ENCODE assay signal across 8 cellular contexts in genomic region chr2:219571311-219572236, GRCh38. TPM values are rescaled to one million over a fixed set of nuclear protein-coding genes. Genes with fewer than 3 reads are reported as not detected.
DNase-seq lines count a peak whose midpoint lies in the region; ATAC-seq and TF ChIP-seq lines count a peak whose summit lies in the region.

Gene OBSL1, minus strand, starts transcription at chr2:219571539. Its CDS starts 307 bp downstream, at chr2:219571232.

- TF ChIP-seq POLR2A in stomach (IDR thresholded peaks at IDR 0.05): no peak

- H3K4me1 ChIP-seq in liver (ENCODE audit: control insufficient read depth in 4 of 4, insufficient read depth in 4 of 4, low read length in 3 of 4): peaks cover 4 to 15% (median 6%) of the 10 kb centered on the region in 4 donors
- peaks cover 8 to 23% (median 22%) of the 10 kb centered on the region in 4 donors for H3K4me1 ChIP-seq in stomach

- no peak for TF ChIP-seq RAD21 in liver (IDR thresholded peaks at IDR 0.05)

- no peaks in the 10 kb centered on the region for H3K9me3 Mint-ChIP-seq in effector memory CD8-positive, alpha-beta T cell

- 8% methylated on average over 42 of the region's 42 CpGs for WGBS in liver
- 5 to 18% (median 12%) methylated on average over 13 to 42 of the region's 42 CpGs for WGBS in stomach, 5 donors

- H3K4me1 Mint-ChIP-seq in effector memory CD8-positive, alpha-beta T cell (ENCODE audit: low read depth in 2 of 2): no peaks in the 10 kb centered on the region

- no peaks in the 10 kb centered on the region for H3K36me3 Mint-ChIP-seq in effector memory CD8-positive, alpha-beta T cell (ENCODE audit: insufficient read depth)

- DNase-seq in CMK (ENCODE audit: low read depth): peak; percentile 91
- peak; percentile 75 for DNase-seq in KBM-7
- DNase-seq in SHP77 treated with DMSO at 0.1 percent for 48 hours (lab: John Stamatoyannopoulos, UW): peak; percentile 90
- DNase-seq in effector memory CD8-positive, alpha-beta T cell: no peak
- DNase-seq in stomach: peak; percentile 63
- no peak for DNase-seq in superior temporal gyrus (ENCODE audit: extremely low spot score)
- DNase-seq in activated effector memory CD4-positive, alpha-beta T cell treated with Interleukin-2 at 50 U/mL for 16 hours: no peak

- ATAC-seq in effector memory CD8-positive, alpha-beta T cell (replicated peaks): peak; percentile 40

- no peak within 1 kb of the TSS for H3K27ac Mint-ChIP-seq in effector memory CD8-positive, alpha-beta T cell

- peak within 1 kb of the TSS; percentile 37 to 48 for H3K9ac ChIP-seq in liver (ENCODE audit: low read depth in 1 of 2, low read length in 2 of 2)

- H3K4me3 Mint-ChIP-seq in effector memory CD8-positive, alpha-beta T cell: peak within 1 kb of the TSS; percentile 0 to 53

- intact Hi-C loops in stomach (cut with DNase I; ENCODE audit: low total_unique reads): no loop called here

- in situ Hi-C loops in KBM-7 (cut with MboI; ENCODE audit: low pct_unique_long_range_greater_than_20kb, low sequenced_read_pairs): no loop called here

- H3K36me3 ChIP-seq in liver (ENCODE audit: control insufficient read depth in 4 of 4, insufficient read depth in 3 of 4, low read depth in 1 of 4, low read length in 3 of 4) (peaks cover 0 to 6% (median 1%) of the 10 kb centered on the region in 4 donors), stomach (peaks cover 0 to 17% (median 15%) of the 10 kb centered on the region in 4 donors)

- H3K27ac ChIP-seq in liver (ENCODE audit: low read depth in 1 of 2, low read length in 2 of 2) (peak within 1 kb of the TSS in 1 of 2 donors; percentile 53), stomach (peak within 1 kb of the TSS; percentile 49 to 90 (median 84))

- H3K4me3 ChIP-seq in liver (ENCODE audit: low read depth in 1 of 3, low read length in 3 of 3) (peak within 1 kb of the TSS; percentile 57 to 81 (median 65)), stomach (peak within 1 kb of the TSS; percentile 71 to 88 (median 78))

- TF ChIP-seq EP300 in stomach (IDR thresholded peaks at IDR 0.05): no peak

- H3K9me3 ChIP-seq in liver (ENCODE audit: control insufficient read depth in 4 of 4, low read length in 3 of 4): no peaks in the 10 kb centered on the region
- no peaks in the 10 kb centered on the region for H3K9me3 ChIP-seq in stomach

- peaks cover 56 to 87% of the 10 kb centered on the region in 2 donors for H3K27me3 Mint-ChIP-seq in effector memory CD8-positive, alpha-beta T cell

- no peaks in the 10 kb centered on the region for H3K27me3 ChIP-seq in liver (ENCODE audit: control insufficient read depth in 4 of 4, insufficient read depth in 4 of 4, low read length in 3 of 4)
- H3K27me3 ChIP-seq in stomach: peaks cover 0 to 52% (median 15%) of the 10 kb centered on the region in 3 donors

- TF ChIP-seq CTCF in liver (IDR thresholded peaks at IDR 0.05; ENCODE audit: low read depth, low read length, missing input control): no peak
- TF ChIP-seq CTCF in stomach (IDR thresholded peaks at IDR 0.05): no peak

TF ChIP-seq in liver, 16 proteins besides CTCF, POLR2A, EP300 and RAD21:
- peak in 1 of 2 donors; percentile 8 for TF ChIP-seq RXRA (IDR thresholded peaks at IDR 0.05)
- no peak for TF ChIP-seq FOXA1 (IDR thresholded peaks at IDR 0.05)

RNA-seq across cellular contexts. Expression of gene OBSL1, which starts in this region (rescaled TPM):
- total RNA-seq in liver: 10 to 100 TPM; 23.6 to 35.3 TPM
- 10 to 100 TPM; 14.2 to 30.9 TPM for polyA plus RNA-seq in liver
- total RNA-seq in stomach: 10 to 100 TPM; 19.8 to 55.4 (median 47.1) TPM
- polyA plus RNA-seq in stomach: 10 to 100 TPM; 30.3 to 62.1 (median 31.9) TPM

Comparison
In these comparisons a context has a peak if more than half of its experiments do, and no peak if none do; other contexts are left out.
1. DNase-seq: peak in CMK (single experiment), KBM-7 (single experiment), SHP77 treated with DMSO at 0.1 percent for 48 hours (single experiment) and stomach (single experiment); none in effector memory CD8-positive, alpha-beta T cell (0 of 3), superior temporal gyrus (single experiment) and activated effector memory CD4-positive, alpha-beta T cell treated with Interleukin-2 at 50 U/mL for 16 hours (single experiment).